In genomic region chr12:113246478-113247122, GRCh38 we compare ENCODE assay signal across 10 cellular contexts. TPM values are rescaled to one million over a fixed set of nuclear protein-coding genes. Genes with fewer than 3 reads are reported as not detected.
DNase-seq lines count a peak whose midpoint lies in the region; ATAC-seq and TF ChIP-seq lines count a peak whose summit lies in the region.
"Had no signal": no experiment of that assay in that cellular context is flagged by ENCODE, and none has a peak within 500 bp of the region (broad histone marks: within the 10 kb centered on the region; RNA-seq: fewer than 3 reads in every experiment).

No MANE protein-coding gene starts in this region.

- H3K36me3 ChIP-seq in Panc1 (ENCODE audit: control insufficient read depth, insufficient read depth, low read length) (no peaks in the 10 kb centered on the region), gastroesophageal sphincter (peaks cover 0 to 35% of the 10 kb centered on the region in 2 donors), parathyroid adenoma (ENCODE audit: control insufficient read depth, insufficient read depth, low read length) (no peaks in the 10 kb centered on the region)
- H3K36me3 ChIP-seq: neutrophil, WERI-Rb-1 had no signal

- H3K4me1 ChIP-seq in Panc1 (ENCODE audit: control insufficient read depth, insufficient read depth, low read length) (peaks cover 45% of the 10 kb centered on the region), gastroesophageal sphincter (peaks cover 4 to 61% (median 30%) of the 10 kb centered on the region in 3 donors), parathyroid adenoma (peaks cover 56% of the 10 kb centered on the region)

- TF ChIP-seq POLR2A in gastroesophageal sphincter (IDR thresholded peaks at IDR 0.05), result no peak

- no peaks in the 10 kb centered on the region for H3K9me3 ChIP-seq in Panc1 (ENCODE audit: control insufficient read depth, insufficient read depth, low read depth, low read length)
- no peaks in the 10 kb centered on the region for H3K9me3 ChIP-seq in gastroesophageal sphincter
- no peaks in the 10 kb centered on the region for H3K9me3 ChIP-seq in parathyroid adenoma (ENCODE audit: control insufficient read depth, low read length)
- H3K9me3 ChIP-seq: neutrophil had no signal

- H3K27ac ChIP-seq in Panc1 (ENCODE audit: low read length) (peak overlapping the region; percentile 37), gastroesophageal sphincter (peak overlapping the region; percentile 16 to 79 (median 74)), parathyroid adenoma (peak overlapping the region; percentile 97)
- H3K27ac ChIP-seq: neutrophil, WERI-Rb-1 had no signal

- 28 to 80% methylated on average over 4 to 6 of the region's 18 CpGs for WGBS in gastroesophageal sphincter (ENCODE audit: low coverage in 1 of 2), 2 donors

- H2AFZ ChIP-seq in parathyroid adenoma, result peak overlapping the region; percentile 72

- H3K27me3 ChIP-seq in Panc1 (ENCODE audit: control insufficient read depth, insufficient read depth, low read length) (no peaks in the 10 kb centered on the region), gastroesophageal sphincter (no peaks in the 10 kb centered on the region), parathyroid adenoma (ENCODE audit: control insufficient read depth, insufficient read depth, low read length) (no peaks in the 10 kb centered on the region)
- H3K27me3 ChIP-seq: neutrophil had no signal

- ATAC-seq in Panc1, result no peak
- no peak for ATAC-seq in gastroesophageal sphincter
- ATAC-seq in GM19035 (IDR thresholded peaks at IDR 0.05; ENCODE audit: unreplicated experiment), result no peak
- no peak for ATAC-seq in GM21526 (IDR thresholded peaks at IDR 0.05; ENCODE audit: low FRiP score, unreplicated experiment)

- H3K4me2 ChIP-seq in parathyroid adenoma (ENCODE audit: low read length), result peak overlapping the region; percentile 57

- H3K4me3 ChIP-seq in Panc1 (ENCODE audit: low read depth in 2 of 2, low read length in 2 of 2) (no peak overlapping the region), gastroesophageal sphincter (peak overlapping the region in 1 of 2 donors; percentile 20), parathyroid adenoma (ENCODE audit: low read depth, low read length) (peak overlapping the region; percentile 54)

- no TSS peak for BruUV-seq in Panc1 (replicated peaks; lab: Mats Ljungman, UMichigan)

- CTCF ChIA-PET in Panc1 (lab: Charles Lee), result no interaction called here

- TF ChIP-seq EP300 in gastroesophageal sphincter (IDR thresholded peaks at IDR 0.05), result no peak

- intact Hi-C loops in Panc1 (cut with micrococcal nuclease; ENCODE audit: unreplicated experiment), result no loop called here

- POLR2A ChIA-PET in Panc1 (lab: Charles Lee), result no interaction called here

- no peak overlapping the region for H3K9ac ChIP-seq in parathyroid adenoma

- in situ Hi-C loops in Panc1 (cut with HindIII; ENCODE audit: low pct_unique_long_range_greater_than_20kb, low sequenced_read_pairs), result no loop called here

- DNase-seq in COLO668 (lab: John Stamatoyannopoulos, UW; ENCODE audit: unreplicated experiment) (peak; percentile 69), Panc1 (ENCODE audit: low read depth, low spot score) (no peak), NCI-H2171 treated with DMSO at 0.1 percent for 48 hours (lab: John Stamatoyannopoulos, UW) (no peak)
- no peak for DNase-seq in activated effector memory CD4-positive, alpha-beta T cell treated with Interleukin-2 at 50 U/mL for 16 hours

- TF ChIP-seq CTCF in Panc1 (IDR thresholded peaks at IDR 0.05) (no peak), gastroesophageal sphincter (IDR thresholded peaks at IDR 0.05) (no peak), parathyroid adenoma (IDR thresholded peaks at IDR 0.05) (no peak)

- peaks cover 7% of the 10 kb centered on the region for H3K79me2 ChIP-seq in parathyroid adenoma

RNA-seq across cellular contexts. Expression of gene TPCN1, which starts 25.3 kb away (rescaled TPM):
- total RNA-seq in Panc1 (2021; ENCODE audit: unreplicated experiment) (75.2 TPM), gastroesophageal sphincter (10 to 100 TPM; 24.0 to 47.0 (median 37.3) TPM)
- 94.6 TPM for polyA plus RNA-seq in Panc1 (2012; ENCODE audit: insufficient read length)

Comparison
In these comparisons a context has a peak if more than half of its experiments do, and no peak if none do; other contexts are left out.
1. H3K27ac ChIP-seq: peak in every context shown above with its lines; median percentile 97 in parathyroid adenoma; 74 in gastroesophageal sphincter; 37 in Panc1.